ENCODE assay signal across 12 cellular contexts in the genomic region with DNA sequence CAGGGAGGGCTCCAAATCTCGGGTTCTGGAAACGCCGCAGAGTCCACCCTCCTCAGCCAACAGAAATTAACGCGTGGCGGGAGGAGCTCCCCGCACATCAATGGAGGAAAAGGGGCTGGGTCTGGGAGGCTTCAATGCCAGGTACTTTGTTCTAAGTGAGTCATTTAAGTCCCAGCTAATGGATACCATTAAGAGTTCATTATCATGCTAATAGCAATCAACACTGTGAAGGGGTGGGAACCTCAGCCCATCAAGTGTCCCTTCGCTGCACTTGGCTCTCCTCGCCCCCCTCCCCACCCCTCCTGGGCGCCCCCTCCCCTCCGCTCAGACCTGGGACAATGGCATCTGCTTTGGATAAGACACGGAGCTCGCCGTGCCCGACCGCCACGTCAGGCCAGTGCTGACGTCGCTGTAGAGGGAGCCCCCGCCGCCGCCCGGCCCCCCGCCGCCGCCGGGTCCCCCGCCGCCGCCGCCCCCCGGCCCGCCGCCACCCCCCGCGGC. TPM values are rescaled to one million over a fixed set of nuclear protein-coding genes. Genes with fewer than 3 reads are reported as not detected.
DNase-seq lines count a peak whose midpoint lies in the region; ATAC-seq, FAIRE-seq and TF ChIP-seq lines count a peak whose summit lies in the region.
"Had no signal": no experiment of that assay in that cellular context is flagged by ENCODE, and none has a peak within 500 bp of the region (broad histone marks: within the 10 kb centered on the region; RNA-seq: fewer than 3 reads in every experiment).

No MANE protein-coding gene starts in this region.

- no peaks in the 10 kb centered on the region for H3K36me3 ChIP-seq in iPS-15b (ENCODE audit: control insufficient read depth, insufficient read depth, low read length)

- H3K9me3 Mint-ChIP-seq in activated T-helper 17 cell treated with anti-CD3 and anti-CD28 coated beads, Interleukin-2, amount 50 U/mL, for 72 hours, result no peaks in the 10 kb centered on the region
- H3K9me3 Mint-ChIP-seq in progenitor cell of endocrine pancreas (ENCODE audit: low read depth), result no peaks in the 10 kb centered on the region
- H3K9me3 Mint-ChIP-seq: activated B cell treated with CpG ODN at 0.5 μM for 24 hours had no signal

- H3K4me1 ChIP-seq in iPS-15b (ENCODE audit: control insufficient read depth, insufficient read depth, low read length), result peaks cover 15% of the 10 kb centered on the region

- H3K27me3 Mint-ChIP-seq in activated T-helper 17 cell treated with anti-CD3 and anti-CD28 coated beads, Interleukin-2, amount 50 U/mL, for 72 hours, result peaks cover 23% of the 10 kb centered on the region
- H3K27me3 Mint-ChIP-seq in progenitor cell of endocrine pancreas, result peaks cover 13% of the 10 kb centered on the region

- H3K4me3 ChIP-seq in iPS-15b (ENCODE audit: low read depth, low read length), result peak overlapping the region; percentile 79

- peak; percentile 76 for DNase-seq in ELF-1 (ENCODE audit: low read depth, low spot score)
- DNase-seq in progenitor cell of endocrine pancreas (ENCODE audit: low spot score, unreplicated experiment), result no peak
- no peak for DNase-seq in NCI-H510A (lab: John Stamatoyannopoulos, UW)
- no peak for DNase-seq in mesenteric fat pad (ENCODE audit: low spot score)
- no peak for DNase-seq in GM19239 (ENCODE audit: insufficient read length, low spot score)
- no peak for DNase-seq in stimulated activated CD4-positive, alpha-beta T cell treated with anti-CD3 and anti-CD28 coated beads, Interleukin-2, amount 100 ng/mL, for 48 hours
- DNase-seq: activated B cell treated with CpG ODN at 0.5 μM for 24 hours, NCI-H2171 treated with DMSO at 0.1 percent for 48 hours had no signal

- no peak for FAIRE-seq in GM19239 (lab: Jason Lieb, UNC)

- no peak for TF ChIP-seq CTCF in progenitor cell of endocrine pancreas (IDR thresholded peaks at IDR 0.05; ENCODE audit: unreplicated experiment)

- H3K9me3 ChIP-seq in iPS-15b (ENCODE audit: control insufficient read depth, insufficient read depth, low read length), result no peaks in the 10 kb centered on the region

- H3K27ac Mint-ChIP-seq in activated T-helper 17 cell treated with anti-CD3 and anti-CD28 coated beads, Interleukin-2, amount 50 U/mL, for 72 hours, result no peak overlapping the region
- H3K27ac Mint-ChIP-seq in progenitor cell of endocrine pancreas, result no peak overlapping the region
- H3K27ac Mint-ChIP-seq: activated B cell treated with CpG ODN at 0.5 μM for 24 hours had no signal

- H3K36me3 Mint-ChIP-seq in activated T-helper 17 cell treated with anti-CD3 and anti-CD28 coated beads, Interleukin-2, amount 50 U/mL, for 72 hours (ENCODE audit: low read depth), result no peaks in the 10 kb centered on the region
- H3K36me3 Mint-ChIP-seq in progenitor cell of endocrine pancreas (ENCODE audit: insufficient read depth), result peaks cover 1% of the 10 kb centered on the region

- no peak for ATAC-seq in activated T-helper 17 cell treated with anti-CD3 and anti-CD28 coated beads, Interleukin-2, amount 50 U/mL, for 72 hours (replicated peaks)
- ATAC-seq: HCT116 had no signal

- H3K4me1 Mint-ChIP-seq in activated T-helper 17 cell treated with anti-CD3 and anti-CD28 coated beads, Interleukin-2, amount 50 U/mL, for 72 hours, result peaks cover 4% of the 10 kb centered on the region
- H3K4me1 Mint-ChIP-seq in progenitor cell of endocrine pancreas (ENCODE audit: low read depth), result peaks cover 40% of the 10 kb centered on the region

- H3K9ac ChIP-seq in iPS-15b (ENCODE audit: low read depth, low read length), result no peak overlapping the region

- H3K27me3 ChIP-seq in iPS-15b (ENCODE audit: control insufficient read depth, insufficient read depth, low read length), result no peaks in the 10 kb centered on the region

- H3K4me3 Mint-ChIP-seq in activated T-helper 17 cell treated with anti-CD3 and anti-CD28 coated beads, Interleukin-2, amount 50 U/mL, for 72 hours, result peak overlapping the region; percentile 15
- H3K4me3 Mint-ChIP-seq in progenitor cell of endocrine pancreas (ENCODE audit: low read depth), result peak overlapping the region; percentile 67

RNA-seq across cellular contexts. Expression of gene FZD8, which starts 3.0 kb away (rescaled TPM):
- under 1 TPM in 1 of 2 donors, not detected in 1; 0.39 TPM for total RNA-seq in activated T-helper 17 cell treated with anti-CD3 and anti-CD28 coated beads, Interleukin-2, amount 50 U/mL, for 72 hours
- total RNA-seq in progenitor cell of endocrine pancreas, result 27.4 TPM in 2 replicates
- total RNA-seq in mesenteric fat pad, result 13.0 TPM

RNA-seq across cellular contexts. Expression of gene GJD4, which starts 33.9 kb away (rescaled TPM):
- under 1 TPM in 1 of 2 donors, not detected in 1; 0.15 TPM for total RNA-seq in activated T-helper 17 cell treated with anti-CD3 and anti-CD28 coated beads, Interleukin-2, amount 50 U/mL, for 72 hours
- total RNA-seq in progenitor cell of endocrine pancreas (0.24 TPM in 1 of 2 replicates, not detected in the other), mesenteric fat pad (not detected)
- total RNA-seq: activated B cell treated with CpG ODN at 0.5 μM for 24 hours, liver had no signal

Comparison
In these comparisons a context has a peak if more than half of its experiments do, and no peak if none do; other contexts are left out.
1. RNA of gene FZD8, which starts 3.0 kb away (total RNA-seq): 27.4 TPM in progenitor cell of endocrine pancreas and 13.0 TPM in mesenteric fat pad (single experiment); 0.39 TPM in activated T-helper 17 cell treated with anti-CD3 and anti-CD28 coated beads, Interleukin-2, amount 50 U/mL, for 72 hours; every median in the first group is over 10 times any median in the second.